Comparison of ENCODE assay signal across 11 cellular contexts in genomic region chr22:17436382-17436951, GRCh38.
DNase-seq lines count a peak whose midpoint lies in the region; ATAC-seq and TF ChIP-seq lines count a peak whose summit lies in the region.
"Had no signal": no experiment of that assay in that cellular context is flagged by ENCODE, and none has a peak within 500 bp of the region (broad histone marks: within the 10 kb centered on the region; RNA-seq: fewer than 3 reads in every experiment).

No MANE protein-coding gene starts in this region.

- H3K9me3 ChIP-seq in SJCRH30 (replicated peaks), result no peaks in the 10 kb centered on the region
- no peaks in the 10 kb centered on the region for H3K9me3 ChIP-seq in hepatocyte (ENCODE audit: low read depth)

- no peaks in the 10 kb centered on the region for H3K27me3 ChIP-seq in SJCRH30
- H3K27me3 ChIP-seq in hepatocyte, result no peaks in the 10 kb centered on the region

- H2AFZ ChIP-seq in hepatocyte, result peak overlapping the region; percentile 40

- WGBS in hepatocyte (ENCODE audit: low lambda C conversion rate, missing lambda C conversion rate), result 44% methylated on average over 5 of the region's 5 CpGs

- peak overlapping the region; percentile 71 for H3K27ac Mint-ChIP-seq in type B pancreatic cell
- H3K27ac Mint-ChIP-seq: IgD-negative memory B cell had no signal

- no peaks in the 10 kb centered on the region for H3K36me3 Mint-ChIP-seq in type B pancreatic cell
- H3K36me3 Mint-ChIP-seq: IgD-negative memory B cell had no signal

- no peaks in the 10 kb centered on the region for H4K20me1 ChIP-seq in hepatocyte (ENCODE audit: insufficient read depth, poor library complexity, severe bottlenecking)

- peak overlapping the region; percentile 30 for H3K4me3 ChIP-seq in SJCRH30
- H3K4me3 ChIP-seq in hepatocyte, result no peak overlapping the region

- H3K36me3 ChIP-seq in SJCRH30 (no peaks in the 10 kb centered on the region; the same call in 1 of the 2 replicates), hepatocyte (replicated peaks; ENCODE audit: insufficient read depth, low read depth) (no peaks in the 10 kb centered on the region)

- H3K4me1 ChIP-seq in SJCRH30, result peaks cover 11% of the 10 kb centered on the region; the same call in 1 of the 2 replicates
- H3K4me1 ChIP-seq in hepatocyte (ENCODE audit: insufficient read depth), result peaks cover 13% of the 10 kb centered on the region

- no peak for ATAC-seq in GM18873 (IDR thresholded peaks at IDR 0.05; ENCODE audit: low FRiP score, unreplicated experiment)
- ATAC-seq: PC-3 had no signal

- no peaks in the 10 kb centered on the region for H3K27me3 Mint-ChIP-seq in type B pancreatic cell

- H3K9me3 Mint-ChIP-seq in type B pancreatic cell, result no peaks in the 10 kb centered on the region
- H3K9me3 Mint-ChIP-seq: IgD-negative memory B cell had no signal

- H3K79me2 ChIP-seq in hepatocyte, result peaks cover 24% of the 10 kb centered on the region

- no peak for TF ChIP-seq CTCF in hepatocyte (IDR thresholded peaks at IDR 0.05; ENCODE audit: poor library complexity)
- no peak for TF ChIP-seq CTCF in type B pancreatic cell (conservative IDR thresholded peaks at IDR 0.05)

- DNase-seq in SIG-M5 treated with dmso at 0.1 percent for 504 hours (lab: John Stamatoyannopoulos, UW; ENCODE audit: unreplicated experiment) (peak; percentile 3), SIG-M5 (lab: John Stamatoyannopoulos, UW) (no peak), SJCRH30 (no peak), hepatocyte (ENCODE audit: low spot score) (peak; percentile 24), type B pancreatic cell (ENCODE audit: extremely low spot score, unreplicated experiment) (no peak), HUDEP-2 (lab: John Stamatoyannopoulos, UW; ENCODE audit: unreplicated experiment in 76 of 76) (no peak)
- DNase-seq in activated naive CD4-positive, alpha-beta T cell treated with Interleukin-2 at 50 U/mL for 16 hours, result no peak
- DNase-seq: activated CD4-positive, alpha-beta T cell treated with anti-CD3 and anti-CD28 coated beads, Interleukin-2, amount 50 U/mL, for 1 hour; PC-3 had no signal

- H3K4me1 Mint-ChIP-seq in type B pancreatic cell (ENCODE audit: unreplicated experiment), result peaks cover 46% of the 10 kb centered on the region

- H3K4me2 ChIP-seq in hepatocyte, result peak overlapping the region; percentile 64

- H3K4me3 Mint-ChIP-seq in type B pancreatic cell, result peak overlapping the region; percentile 78
- H3K4me3 Mint-ChIP-seq: IgD-negative memory B cell had no signal

- no peak overlapping the region for H3K27ac ChIP-seq in SJCRH30
- peak overlapping the region; percentile 61 for H3K27ac ChIP-seq in hepatocyte

- H3K9me2 ChIP-seq in hepatocyte (replicated peaks; ENCODE audit: insufficient read depth), result no peaks in the 10 kb centered on the region

Comparison
In these comparisons a context has a peak if more than half of its experiments do, and no peak if none do; other contexts are left out.
1. DNase-seq: peak in SIG-M5 treated with dmso at 0.1 percent for 504 hours (single experiment) and hepatocyte (single experiment); none in SIG-M5 (single experiment), SJCRH30 (0 of 2), type B pancreatic cell (single experiment), HUDEP-2 (0 of 76) and activated naive CD4-positive, alpha-beta T cell treated with Interleukin-2 at 50 U/mL for 16 hours (single experiment).